ENCODE assay signal across 8 cellular contexts in the genomic region with DNA sequence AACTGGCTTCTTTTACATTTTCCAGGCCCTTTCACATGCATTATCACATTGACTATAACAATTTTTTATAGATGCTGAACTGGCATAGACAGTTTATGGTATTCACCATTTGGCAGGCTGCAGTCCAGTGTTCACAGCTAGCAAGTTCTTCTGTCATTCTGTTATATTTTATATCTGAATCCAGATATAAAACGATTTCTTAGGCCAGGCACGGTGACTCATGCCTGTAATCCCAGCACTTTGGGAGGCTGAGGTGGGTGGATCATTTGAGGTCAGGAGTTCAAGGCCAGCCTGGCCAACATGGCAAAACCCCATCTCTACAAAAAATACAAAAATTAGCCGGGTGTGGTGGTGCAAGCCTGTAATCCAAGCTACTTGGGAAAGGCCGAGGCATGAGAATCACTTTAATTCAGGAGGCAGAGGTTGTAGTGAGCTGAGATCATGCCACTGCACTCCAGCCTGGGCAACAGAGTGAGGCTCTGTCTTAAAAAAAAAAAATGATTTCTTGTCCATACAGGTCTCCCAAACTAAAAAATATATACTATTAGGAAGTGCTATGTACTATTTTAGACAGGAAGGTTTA. TPM values are rescaled to one million over a fixed set of nuclear protein-coding genes. Genes with fewer than 3 reads are reported as not detected.
"Had no signal": no experiment of that assay in that cellular context is flagged by ENCODE, and none has a peak within 500 bp of the region (broad histone marks: within the 10 kb centered on the region; RNA-seq: fewer than 3 reads in every experiment).

No MANE protein-coding gene starts in this region.

RNA-seq across cellular contexts. Expression of a gene that starts 7.3 kb away (rescaled TPM):
- total RNA-seq: activated CD8-positive, alpha-beta T cell treated with anti-CD3 and anti-CD28 coated beads for 36 hours; activated naive CD8-positive, alpha-beta T cell treated with anti-CD3 and anti-CD28 coated beads for 36 hours; activated T-cell treated with anti-CD3 and anti-CD28 coated beads, Interleukin-2, amount 50 U/mL, for 72 hours; activated T-helper 2 cell treated with anti-CD3 and anti-CD28 coated beads, Interferon-gamma antibody, Interleukin-2, Interleukin-4, amounts not matched to agents 10 μg/mL and 5 μg/mL and 100 μg/mL, durations not matched to agents 14 hours and 24 hours and 36 hours had no signal
- polyA plus RNA-seq: IgD-negative memory B cell had no signal

RNA-seq across cellular contexts. Expression of a gene that starts 39.4 kb away (rescaled TPM):
- total RNA-seq: activated CD8-positive, alpha-beta T cell treated with anti-CD3 and anti-CD28 coated beads for 36 hours; activated naive CD8-positive, alpha-beta T cell treated with anti-CD3 and anti-CD28 coated beads for 36 hours; activated T-cell treated with anti-CD3 and anti-CD28 coated beads, Interleukin-2, amount 50 U/mL, for 72 hours; activated T-helper 2 cell treated with anti-CD3 and anti-CD28 coated beads, Interferon-gamma antibody, Interleukin-2, Interleukin-4, amounts not matched to agents 10 μg/mL and 5 μg/mL and 100 μg/mL, durations not matched to agents 14 hours and 24 hours and 36 hours; Peyer's patch; SJSA1 had no signal
- polyA plus RNA-seq: adrenal gland, IgD-negative memory B cell had no signal
